In genomic region chrX:71298119-71298518, GRCh38 we compare ENCODE assay signal across 23 cellular contexts. TPM values are rescaled to one million over a fixed set of nuclear protein-coding genes. Genes with fewer than 3 reads are reported as not detected.
"Had no signal": no experiment of that assay in that cellular context is flagged by ENCODE, and none has a peak within 500 bp of the region (broad histone marks: within the 10 kb centered on the region; RNA-seq: fewer than 3 reads in every experiment).

No MANE protein-coding gene starts in this region.

- ATAC-seq: activated T-cell treated with anti-CD3 and anti-CD28 coated beads, Interleukin-2, amount 50 U/mL, for 4 hours; body of pancreas; esophagus mucosa; left colon; lower lobe of right lung; naive thymus-derived CD4-positive, alpha-beta T cell; stimulated activated naive CD8-positive, alpha-beta T cell treated with anti-CD3 and anti-CD28 coated beads, Interleukin-15, Interleukin-2, amounts not matched to agents 100 U/mL and 50 U/mL, for 24 hours had no signal

- H3K4me3 ChIP-seq: body of pancreas, gastrocnemius medialis, lower lobe of right lung, sigmoid colon, tibial nerve had no signal

- H3K27me3 ChIP-seq: body of pancreas, gastrocnemius medialis, sigmoid colon, tibial nerve had no signal

- H3K9me3 ChIP-seq: body of pancreas, gastrocnemius medialis, lower lobe of right lung, sigmoid colon, tibial nerve had no signal

- H3K4me3 Mint-ChIP-seq: activated naive CD4-positive, alpha-beta T cell treated with anti-CD3 and anti-CD28 coated beads for 36 hours; activated T-cell treated with anti-CD3 and anti-CD28 coated beads, Interleukin-2, amount 50 U/mL, for 4 hours; naive thymus-derived CD4-positive, alpha-beta T cell; neural crest cell had no signal

- H3K27me3 Mint-ChIP-seq: naive thymus-derived CD4-positive, alpha-beta T cell had no signal

- H3K9me3 Mint-ChIP-seq: activated naive CD4-positive, alpha-beta T cell treated with anti-CD3 and anti-CD28 coated beads for 36 hours; activated T-cell treated with anti-CD3 and anti-CD28 coated beads, Interleukin-2, amount 50 U/mL, for 4 hours; naive thymus-derived CD4-positive, alpha-beta T cell; neural crest cell had no signal

- DNase-seq: activated CD8-positive, alpha-beta memory T cell treated with anti-CD3 and anti-CD28 coated beads, Interleukin-2, amount 50 U/mL, for 4 hours; activated naive CD4-positive, alpha-beta T cell treated with anti-CD3 and anti-CD28 coated beads for 36 hours; activated T-cell treated with anti-CD3 and anti-CD28 coated beads, Interleukin-2, amount 50 U/mL, for 4 hours; anterior cingulate cortex; body of pancreas; caudate nucleus; dermis blood vessel endothelial cell; effector memory CD4-positive, alpha-beta T cell; gastrocnemius medialis; head of caudate nucleus; hypothalamus; islet precursor cell; left colon; lower lobe of right lung; naive thymus-derived CD4-positive, alpha-beta T cell; occipital lobe; sigmoid colon; stimulated activated CD4-positive, alpha-beta T cell treated with anti-CD3 and anti-CD28 coated beads, Interleukin-2, amount 100 ng/mL, for 48 hours; stimulated activated naive CD8-positive, alpha-beta T cell treated with anti-CD3 and anti-CD28 coated beads, Interleukin-15, Interleukin-2, amounts not matched to agents 100 U/mL and 50 U/mL, for 24 hours; T-helper 9 cell had no signal

- H3K4me1 ChIP-seq: body of pancreas, lower lobe of right lung, tibial nerve had no signal

- H3K27ac ChIP-seq: body of pancreas, lower lobe of right lung, sigmoid colon, tibial nerve had no signal

RNA-seq across cellular contexts. Expression of gene ITGB1BP2, which starts 3.4 kb away (rescaled TPM):
- polyA plus RNA-seq: naive thymus-derived CD4-positive, alpha-beta T cell had no signal
